1 cellular context compared by ENCODE assay signal in genomic region chr19:37829526-37829925, GRCh38.
TF ChIP-seq lines count a peak whose summit lies in the region.

No MANE protein-coding gene starts in this region.

TF ChIP-seq in A549, 52 proteins besides CTCF, POLR2A, EP300 and RAD21 (continued from another document):
- TF ChIP-seq HEYL (CRISPR knock-in tag; IDR thresholded peaks at IDR 0.05) (no peak), FOSB (CRISPR knock-in tag; IDR thresholded peaks at IDR 0.05) (no peak), HOXA7 (CRISPR knock-in tag; IDR thresholded peaks at IDR 0.05) (no peak), SREBF2 (IDR thresholded peaks at IDR 0.05) (no peak), CHD4 (IDR thresholded peaks at IDR 0.05; ENCODE audit: borderline replicate concordance) (no peak), RARB (CRISPR knock-in tag; IDR thresholded peaks at IDR 0.05) (no peak)
